ENCODE assay signal across 20 cellular contexts in genomic region chr6:6085928-6086668, GRCh38.
"Had no signal": no experiment of that assay in that cellular context is flagged by ENCODE, and none has a peak within 500 bp of the region (broad histone marks: within the 10 kb centered on the region; RNA-seq: fewer than 3 reads in every experiment).

No MANE protein-coding gene starts in this region.

- ATAC-seq: activated CD8-positive, alpha-beta T cell treated with anti-CD3 and anti-CD28 coated beads for 36 hours; activated naive CD8-positive, alpha-beta T cell treated with anti-CD3 and anti-CD28 coated beads, Interleukin-2, amount 50 U/mL, for 24 hours; activated T-cell treated with anti-CD3 and anti-CD28 coated beads, Interleukin-2, amount 50 U/mL, for 72 hours; left colon; mucosa of descending colon; natural killer cell had no signal

- H3K27me3 ChIP-seq: cardiac muscle cell, esophagus squamous epithelium, right lobe of liver, transverse colon had no signal

- DNase-seq: activated CD4-positive, alpha-beta T cell treated with anti-CD3 and anti-CD28 coated beads for 4 hours; activated CD8-positive, alpha-beta memory T cell treated with anti-CD3 and anti-CD28 coated beads, Interleukin-2, amount 50 U/mL, for 4 hours; activated CD8-positive, alpha-beta T cell treated with anti-CD3 and anti-CD28 coated beads for 36 hours; activated gamma-delta T cell treated with Interleukin-2 at 50 U/mL for 16 hours; activated naive CD8-positive, alpha-beta T cell treated with anti-CD3 and anti-CD28 coated beads, Interleukin-2, amount 50 U/mL, for 24 hours; activated T-cell treated with anti-CD3 and anti-CD28 coated beads, Interleukin-2, amount 50 U/mL, for 72 hours; esophagus squamous epithelium; foreskin fibroblast; natural killer cell; occipital lobe; right lobe of liver; stimulated activated CD4-positive, alpha-beta T cell treated with anti-CD3 and anti-CD28 coated beads, Interleukin-2, amount 100 ng/mL, for 24 hours; stimulated activated naive B cell treated with anti-CD40 and anti-IgM and Interleukin-4, amounts not matched to agents 10 μg/mL and 1 μg/mL and 100 μg/mL, for 72 hours; transverse colon; WERI-Rb-1 had no signal

- H3K9me3 Mint-ChIP-seq: natural killer cell had no signal

- H3K4me1 Mint-ChIP-seq: activated naive CD8-positive, alpha-beta T cell treated with anti-CD3 and anti-CD28 coated beads, Interleukin-2, amount 50 U/mL, for 24 hours; natural killer cell; stimulated activated naive B cell treated with anti-CD40 and anti-IgM and Interleukin-4, amounts not matched to agents 10 μg/mL and 1 μg/mL and 100 μg/mL, for 72 hours had no signal

- H3K9me3 ChIP-seq: esophagus squamous epithelium, mucosa of descending colon, prostate gland, right lobe of liver, transverse colon had no signal

- H3K4me3 ChIP-seq: cardiac muscle cell, esophagus squamous epithelium, lung, mucosa of descending colon, prostate gland, right lobe of liver, transverse colon had no signal

- H3K36me3 ChIP-seq: cardiac muscle cell, esophagus squamous epithelium, prostate gland, right lobe of liver, transverse colon, WERI-Rb-1 had no signal

- H3K4me1 ChIP-seq: esophagus squamous epithelium, prostate gland, right lobe of liver, transverse colon had no signal

- H3K36me3 Mint-ChIP-seq: natural killer cell had no signal

- H3K27ac ChIP-seq: cardiac muscle cell, esophagus squamous epithelium, prostate gland, right lobe of liver, transverse colon, WERI-Rb-1 had no signal

- H3K27ac Mint-ChIP-seq: activated CD8-positive, alpha-beta T cell treated with anti-CD3 and anti-CD28 coated beads for 36 hours; activated naive CD8-positive, alpha-beta T cell treated with anti-CD3 and anti-CD28 coated beads, Interleukin-2, amount 50 U/mL, for 24 hours; activated T-cell treated with anti-CD3 and anti-CD28 coated beads, Interleukin-2, amount 50 U/mL, for 72 hours; natural killer cell; stimulated activated naive B cell treated with anti-CD40 and anti-IgM and Interleukin-4, amounts not matched to agents 10 μg/mL and 1 μg/mL and 100 μg/mL, for 72 hours had no signal

- H3K4me3 Mint-ChIP-seq: activated CD8-positive, alpha-beta T cell treated with anti-CD3 and anti-CD28 coated beads for 36 hours; activated naive CD8-positive, alpha-beta T cell treated with anti-CD3 and anti-CD28 coated beads, Interleukin-2, amount 50 U/mL, for 24 hours; activated T-cell treated with anti-CD3 and anti-CD28 coated beads, Interleukin-2, amount 50 U/mL, for 72 hours; natural killer cell; stimulated activated naive B cell treated with anti-CD40 and anti-IgM and Interleukin-4, amounts not matched to agents 10 μg/mL and 1 μg/mL and 100 μg/mL, for 72 hours had no signal
